18 cellular contexts compared by ENCODE assay signal in the genomic region with DNA sequence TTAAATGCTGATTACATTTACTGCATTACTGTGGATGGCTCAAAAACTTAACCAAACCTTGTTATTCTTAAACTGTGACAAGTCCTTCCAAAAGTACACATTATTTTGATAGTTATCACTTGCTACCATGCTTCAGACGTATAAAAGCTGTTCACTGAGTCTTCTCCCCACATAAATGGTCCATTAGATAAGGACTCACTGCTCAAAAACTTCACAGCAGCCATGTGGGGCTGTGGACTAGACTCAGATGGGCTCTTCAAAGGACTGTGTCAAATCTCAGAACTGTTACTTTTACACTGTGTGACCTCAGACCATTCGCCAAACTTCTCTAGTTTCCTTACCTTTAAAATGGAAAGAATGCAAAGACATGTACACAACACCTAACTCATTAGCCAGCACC.
"Had no signal": no experiment of that assay in that cellular context is flagged by ENCODE, and none has a peak within 500 bp of the region (broad histone marks: within the 10 kb centered on the region; RNA-seq: fewer than 3 reads in every experiment).

No MANE protein-coding gene starts in this region.

- ATAC-seq: SK-N-SH treated with all-trans-retinoic acid at 6 μM for 48 hours, upper lobe of right lung had no signal

- H3K27me3 Mint-ChIP-seq: activated CD4-positive, alpha-beta memory T cell treated with anti-CD3 and anti-CD28 coated beads, Interleukin-2, amount 10 ng/mL, durations not matched to agents 7 days and 5 days; stimulated activated naive CD8-positive, alpha-beta T cell treated with anti-CD3 and anti-CD28 coated beads, Interleukin-15, Interleukin-2, amounts not matched to agents 100 ng/mL and 50 ng/mL, for 24 hours had no signal

- H3K27ac Mint-ChIP-seq: activated CD4-positive, alpha-beta memory T cell treated with anti-CD3 and anti-CD28 coated beads, Interleukin-2, amount 10 ng/mL, durations not matched to agents 7 days and 5 days; activated T-helper 2 cell treated with anti-CD3 and anti-CD28 coated beads, Interferon-gamma antibody, Interleukin-2, Interleukin-4, amounts not matched to agents 10 μg/mL and 5 μg/mL and 100 μg/mL, durations not matched to agents 14 hours and 24 hours and 36 hours; endodermal cell; stimulated activated naive CD8-positive, alpha-beta T cell treated with anti-CD3 and anti-CD28 coated beads, Interleukin-15, Interleukin-2, amounts not matched to agents 100 ng/mL and 50 ng/mL, for 24 hours had no signal

- H3K4me3 Mint-ChIP-seq: activated CD4-positive, alpha-beta memory T cell treated with anti-CD3 and anti-CD28 coated beads, Interleukin-2, amount 10 ng/mL, durations not matched to agents 7 days and 5 days; endodermal cell; nephron; stimulated activated naive CD8-positive, alpha-beta T cell treated with anti-CD3 and anti-CD28 coated beads, Interleukin-15, Interleukin-2, amounts not matched to agents 100 ng/mL and 50 ng/mL, for 24 hours had no signal

- DNase-seq: activated CD4-positive, alpha-beta memory T cell treated with anti-CD3 and anti-CD28 coated beads, Interleukin-2, amount 10 ng/mL, durations not matched to agents 7 days and 5 days; activated CD4-positive, alpha-beta T cell treated with anti-CD3 and anti-CD28 coated beads for 1 hour; activated CD8-positive, alpha-beta memory T cell treated with anti-CD3 and anti-CD28 coated beads, Interleukin-2, amount 50 U/mL, for 48 hours; activated naive CD4-positive, alpha-beta T cell treated with anti-CD3 and anti-CD28 coated beads, Interleukin-2, amount 50 U/mL, for 16 hours; brain microvascular endothelial cell; dermis blood vessel endothelial cell; endodermal cell; hippocampal formation; kidney glomerular epithelial cell; lower lobe of right lung; stimulated activated CD4-positive, alpha-beta T cell treated with anti-CD3 and anti-CD28 coated beads, Interleukin-12 subunit alpha, Interleukin-12 subunit beta, amount 100 ng/mL, for 4 hours; T-helper 2 cell; testis; upper lobe of right lung had no signal

- H3K9me3 Mint-ChIP-seq: activated CD4-positive, alpha-beta memory T cell treated with anti-CD3 and anti-CD28 coated beads, Interleukin-2, amount 10 ng/mL, durations not matched to agents 7 days and 5 days; activated T-helper 2 cell treated with anti-CD3 and anti-CD28 coated beads, Interferon-gamma antibody, Interleukin-2, Interleukin-4, amounts not matched to agents 10 μg/mL and 5 μg/mL and 100 μg/mL, durations not matched to agents 14 hours and 24 hours and 36 hours; endodermal cell; nephron had no signal
